Comparison of ENCODE assay signal across 17 cellular contexts in the genomic region with DNA sequence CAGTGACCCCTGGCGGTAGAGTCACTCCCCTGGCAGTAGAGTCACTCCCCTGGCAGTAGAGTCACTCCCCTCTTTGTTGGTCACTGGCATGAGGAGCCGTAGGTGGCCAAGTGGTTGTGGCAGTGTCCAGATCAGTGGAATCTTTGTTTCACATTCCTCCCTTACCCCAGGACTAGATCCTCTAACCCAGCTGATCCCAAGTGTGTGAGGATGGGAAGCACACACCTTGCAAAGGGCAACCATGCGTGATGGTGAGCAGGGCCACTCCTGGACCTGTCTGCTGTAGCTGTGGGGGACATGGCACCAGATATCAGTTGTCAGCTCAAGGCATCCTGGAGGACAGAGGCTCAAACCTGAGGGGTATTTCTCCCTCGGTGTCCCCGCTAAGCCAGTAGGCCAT.
"Had no signal": no experiment of that assay in that cellular context is flagged by ENCODE, and none has a peak within 500 bp of the region (broad histone marks: within the 10 kb centered on the region; RNA-seq: fewer than 3 reads in every experiment).

No MANE protein-coding gene starts in this region.

- H3K27ac ChIP-seq: hepatocyte, pancreas, stomach, thoracic aorta had no signal

- DNase-seq: foreskin melanocyte; mucosa of descending colon; natural killer cell; nucleus accumbens; pancreas; right cardiac atrium; small intestine; stimulated activated CD4-positive, alpha-beta T cell treated with anti-CD3 and anti-CD28 coated beads, Interleukin-12 subunit alpha, Interleukin-12 subunit beta, amount 100 ng/mL, for 4 hours; stimulated activated naive CD4-positive, alpha-beta T cell; stomach; substantia nigra; trophoblast cell had no signal

- H3K4me1 ChIP-seq: pancreas, stomach had no signal

- H3K27ac Mint-ChIP-seq: dendritic cell treated with granulocyte-macrophage colony-stimulating factor and Interleukin-4, amounts not matched to agents 40 ng/mL and 50 ng/mL, for 4 days; natural killer cell; progenitor cell of endocrine pancreas had no signal

- H3K79me2 ChIP-seq: hepatocyte had no signal

- H3K9me3 ChIP-seq: mucosa of descending colon, pancreas, thoracic aorta had no signal

- H3K4me2 ChIP-seq: hepatocyte had no signal

- ATAC-seq: mucosa of descending colon, natural killer cell, pancreas, right cardiac atrium had no signal

- H3K36me3 ChIP-seq: pancreas, stomach, thoracic aorta had no signal

- H3K27me3 ChIP-seq: hepatocyte, pancreas, stomach had no signal

- H3K27me3 Mint-ChIP-seq: progenitor cell of endocrine pancreas had no signal

- H2AFZ ChIP-seq: hepatocyte had no signal

- H3K4me3 Mint-ChIP-seq: dendritic cell treated with granulocyte-macrophage colony-stimulating factor and Interleukin-4, amounts not matched to agents 40 ng/mL and 50 ng/mL, for 4 days; natural killer cell; neural crest cell had no signal

- H3K4me3 ChIP-seq: hepatocyte, mucosa of descending colon, pancreas, stomach, thoracic aorta had no signal

- H3K36me3 Mint-ChIP-seq: natural killer cell had no signal

- H3K9me3 Mint-ChIP-seq: dendritic cell treated with granulocyte-macrophage colony-stimulating factor and Interleukin-4, amounts not matched to agents 40 ng/mL and 50 ng/mL, for 4 days; natural killer cell; neural crest cell had no signal

- H3K4me1 Mint-ChIP-seq: natural killer cell, neural crest cell had no signal
